ENCODE assay signal across 8 cellular contexts in genomic region chr12:94305293-94305957, GRCh38.
A peak's percentile ranks its signal among the peaks of the same experiment; 100 is the strongest.
DNase-seq lines count a peak whose midpoint lies in the region; ATAC-seq, FAIRE-seq and TF ChIP-seq lines count a peak whose summit lies in the region.

No MANE protein-coding gene starts in this region.

- H3K36me3 Mint-ChIP-seq in CD4-positive, alpha-beta T cell (ENCODE audit: low read depth), result peaks cover 92% of the 10 kb centered on the region

- peak; percentile 58 for DNase-seq in DMS153 treated with DMSO at 0.1 percent for 48 hours (lab: John Stamatoyannopoulos, UW; ENCODE audit: unreplicated experiment)
- peak; percentile 80 for DNase-seq in NCI-H774 (lab: John Stamatoyannopoulos, UW)
- no peak for DNase-seq in RCC 7860 (ENCODE audit: low spot score)
- no peak for DNase-seq in esophagus muscularis mucosa (ENCODE audit: extremely low spot score)
- no peak for DNase-seq in posterior cingulate gyrus
- DNase-seq in CD4-positive, alpha-beta T cell, result no peak

- no peak overlapping the region for H3K9ac ChIP-seq in iPS-18a (ENCODE audit: low read length)

- H3K9me3 Mint-ChIP-seq in CD4-positive, alpha-beta T cell, result no peaks in the 10 kb centered on the region

- H3K27me3 Mint-ChIP-seq in CD4-positive, alpha-beta T cell, result no peaks in the 10 kb centered on the region

- H3K36me3 ChIP-seq in iPS-18a (ENCODE audit: control insufficient read depth, low read depth, low read length) (peaks cover 24% of the 10 kb centered on the region), esophagus muscularis mucosa (peaks cover 0 to 51% (median 23%) of the 10 kb centered on the region in 4 donors)

- CTCF ChIA-PET in CD4-positive, alpha-beta T cell (lab: Charles Lee), result no interaction called here

- 65% methylated on average over 7 of the region's 7 CpGs for WGBS in esophagus muscularis mucosa

- peaks cover 34% of the 10 kb centered on the region for H3K4me1 ChIP-seq in iPS-18a (ENCODE audit: control insufficient read depth, low read depth, low read length)
- no peaks in the 10 kb centered on the region for H3K4me1 ChIP-seq in esophagus muscularis mucosa

- peak; percentile 42 for ATAC-seq in GM21786 (IDR thresholded peaks at IDR 0.05; ENCODE audit: unreplicated experiment)
- ATAC-seq in CD4-positive, alpha-beta T cell (ENCODE audit: poor library complexity), result no peak

- H3K27ac ChIP-seq in iPS-18a (ENCODE audit: low read length), result peak overlapping the region; percentile 9
- H3K27ac ChIP-seq in esophagus muscularis mucosa (replicated peaks in 1 of 4), result no peak overlapping the region
- H3K27ac ChIP-seq in CD4-positive, alpha-beta T cell (ENCODE audit: low read depth, low read length), result no peak overlapping the region

- intact Hi-C loops in esophagus muscularis mucosa (cut with DNase I), result no loop called here
- intact Hi-C loops in posterior cingulate gyrus (cut with DNase I), result no loop called here
- intact Hi-C loops in CD4-positive, alpha-beta T cell (cut with DNase I, micrococcal nuclease), result no loop called here

- no peak for TF ChIP-seq CTCF in esophagus muscularis mucosa (IDR thresholded peaks at IDR 0.05)
- TF ChIP-seq CTCF in CD4-positive, alpha-beta T cell (IDR thresholded peaks at IDR 0.05), result no peak

- TF ChIP-seq POLR2A in esophagus muscularis mucosa (IDR thresholded peaks at IDR 0.05; ENCODE audit: low read depth), result no peak

- no peaks in the 10 kb centered on the region for H3K9me3 ChIP-seq in iPS-18a (ENCODE audit: control insufficient read depth, low read depth, low read length)
- H3K9me3 ChIP-seq in esophagus muscularis mucosa, result no peaks in the 10 kb centered on the region
- no peaks in the 10 kb centered on the region for H3K9me3 ChIP-seq in CD4-positive, alpha-beta T cell (ENCODE audit: control insufficient read depth, low read length)

- no peak overlapping the region for H3K27ac Mint-ChIP-seq in CD4-positive, alpha-beta T cell

- no peak overlapping the region for H3K4me3 ChIP-seq in iPS-18a (ENCODE audit: low read length)
- H3K4me3 ChIP-seq in esophagus muscularis mucosa, result no peak overlapping the region

- H3K27me3 ChIP-seq in iPS-18a (ENCODE audit: control insufficient read depth, insufficient read depth, low read length) (no peaks in the 10 kb centered on the region), esophagus muscularis mucosa (no peaks in the 10 kb centered on the region)
- H3K27me3 ChIP-seq in CD4-positive, alpha-beta T cell (ENCODE audit: control insufficient read depth, insufficient read depth, low read length), result no peaks in the 10 kb centered on the region

- TF ChIP-seq EP300 in esophagus muscularis mucosa (IDR thresholded peaks at IDR 0.05), result no peak

- no peak overlapping the region for H3K4me3 Mint-ChIP-seq in CD4-positive, alpha-beta T cell

- FAIRE-seq in RCC 7860 (lab: Jason Lieb, UNC), result no peak

- H3K4me1 Mint-ChIP-seq in CD4-positive, alpha-beta T cell (ENCODE audit: low read depth), result no peaks in the 10 kb centered on the region

- POLR2A ChIA-PET in CD4-positive, alpha-beta T cell (lab: Charles Lee), result no interaction called here

Comparison
In these comparisons a context has a peak if more than half of its experiments do, and no peak if none do; other contexts are left out.
1. DNase-seq: peak in DMS153 treated with DMSO at 0.1 percent for 48 hours (single experiment) and NCI-H774 (single experiment); none in RCC 7860 (single experiment), esophagus muscularis mucosa (single experiment), posterior cingulate gyrus (0 of 10) and CD4-positive, alpha-beta T cell (0 of 10).